Comparison of ENCODE assay signal across 2 cellular contexts in the genomic region with DNA sequence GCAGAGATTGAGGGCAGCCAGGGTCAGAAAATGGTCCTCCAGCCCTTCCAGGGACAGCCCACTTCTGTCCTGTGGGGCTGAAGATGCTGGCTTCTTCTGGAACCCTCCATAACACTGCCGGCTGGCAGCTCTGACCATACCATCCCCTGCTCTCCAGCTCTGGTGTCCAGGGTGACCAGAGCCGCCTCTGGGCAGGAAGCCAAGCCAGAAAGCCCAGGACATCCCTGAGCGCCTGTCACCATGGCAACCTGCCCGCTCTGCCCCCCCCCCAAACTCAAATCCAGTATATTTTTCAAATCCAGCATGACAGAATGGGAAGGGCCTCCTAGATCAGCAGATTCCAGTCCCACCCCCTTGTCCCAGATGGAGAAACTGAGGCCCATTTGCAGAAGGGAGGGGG.
TF ChIP-seq lines count a peak whose summit lies in the region.

No MANE protein-coding gene starts in this region.

TF ChIP-seq in WTC11, 78 proteins besides CTCF, POLR2A, EP300 and RAD21:
- TF ChIP-seq ELF4 (CRISPR knock-in tag; IDR thresholded peaks at IDR 0.05; ENCODE audit: low read depth) = no peak
- TF ChIP-seq, protein P1, sequence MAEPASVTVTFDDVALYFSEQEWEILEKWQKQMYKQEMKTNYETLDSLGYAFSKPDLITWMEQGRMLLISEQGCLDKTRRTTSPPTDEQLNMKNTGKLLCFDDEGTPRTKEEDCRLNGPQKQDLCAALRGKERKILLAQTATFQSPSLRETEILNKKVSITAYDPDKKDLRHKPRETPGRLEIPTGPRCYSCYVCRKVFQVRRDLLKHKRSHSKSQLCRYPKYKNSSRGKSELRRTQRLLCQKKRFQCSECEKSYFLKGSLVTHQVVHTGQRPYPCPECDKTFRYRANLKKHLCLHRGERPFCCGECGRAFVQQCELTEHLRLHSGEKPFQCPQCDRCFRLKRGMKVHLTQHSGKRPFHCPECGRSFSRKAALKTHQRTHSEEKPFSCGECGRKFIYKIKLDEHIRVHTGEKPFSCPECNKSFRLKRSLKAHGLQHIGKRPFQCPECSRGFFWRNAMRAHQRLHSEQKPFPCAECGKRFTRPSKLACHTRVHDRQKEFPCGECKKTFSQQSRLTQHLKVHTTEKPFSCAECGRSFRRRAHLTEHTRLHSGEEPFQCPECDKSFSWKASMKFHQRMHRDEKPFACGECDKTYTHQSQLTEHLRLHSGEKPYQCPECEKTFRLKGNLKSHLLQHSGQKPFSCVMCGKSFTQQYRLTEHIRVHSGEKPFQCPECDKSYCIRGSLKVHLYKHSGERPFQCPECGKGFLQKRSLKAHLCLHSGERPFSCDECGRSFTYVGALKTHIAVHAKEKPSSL (CRISPR knock-in tag; conservative IDR thresholded peaks at IDR 0.05) = no peak
- TF ChIP-seq NFATC4 (CRISPR knock-in tag; IDR thresholded peaks at IDR 0.05) = no peak
- TF ChIP-seq, protein P2, sequence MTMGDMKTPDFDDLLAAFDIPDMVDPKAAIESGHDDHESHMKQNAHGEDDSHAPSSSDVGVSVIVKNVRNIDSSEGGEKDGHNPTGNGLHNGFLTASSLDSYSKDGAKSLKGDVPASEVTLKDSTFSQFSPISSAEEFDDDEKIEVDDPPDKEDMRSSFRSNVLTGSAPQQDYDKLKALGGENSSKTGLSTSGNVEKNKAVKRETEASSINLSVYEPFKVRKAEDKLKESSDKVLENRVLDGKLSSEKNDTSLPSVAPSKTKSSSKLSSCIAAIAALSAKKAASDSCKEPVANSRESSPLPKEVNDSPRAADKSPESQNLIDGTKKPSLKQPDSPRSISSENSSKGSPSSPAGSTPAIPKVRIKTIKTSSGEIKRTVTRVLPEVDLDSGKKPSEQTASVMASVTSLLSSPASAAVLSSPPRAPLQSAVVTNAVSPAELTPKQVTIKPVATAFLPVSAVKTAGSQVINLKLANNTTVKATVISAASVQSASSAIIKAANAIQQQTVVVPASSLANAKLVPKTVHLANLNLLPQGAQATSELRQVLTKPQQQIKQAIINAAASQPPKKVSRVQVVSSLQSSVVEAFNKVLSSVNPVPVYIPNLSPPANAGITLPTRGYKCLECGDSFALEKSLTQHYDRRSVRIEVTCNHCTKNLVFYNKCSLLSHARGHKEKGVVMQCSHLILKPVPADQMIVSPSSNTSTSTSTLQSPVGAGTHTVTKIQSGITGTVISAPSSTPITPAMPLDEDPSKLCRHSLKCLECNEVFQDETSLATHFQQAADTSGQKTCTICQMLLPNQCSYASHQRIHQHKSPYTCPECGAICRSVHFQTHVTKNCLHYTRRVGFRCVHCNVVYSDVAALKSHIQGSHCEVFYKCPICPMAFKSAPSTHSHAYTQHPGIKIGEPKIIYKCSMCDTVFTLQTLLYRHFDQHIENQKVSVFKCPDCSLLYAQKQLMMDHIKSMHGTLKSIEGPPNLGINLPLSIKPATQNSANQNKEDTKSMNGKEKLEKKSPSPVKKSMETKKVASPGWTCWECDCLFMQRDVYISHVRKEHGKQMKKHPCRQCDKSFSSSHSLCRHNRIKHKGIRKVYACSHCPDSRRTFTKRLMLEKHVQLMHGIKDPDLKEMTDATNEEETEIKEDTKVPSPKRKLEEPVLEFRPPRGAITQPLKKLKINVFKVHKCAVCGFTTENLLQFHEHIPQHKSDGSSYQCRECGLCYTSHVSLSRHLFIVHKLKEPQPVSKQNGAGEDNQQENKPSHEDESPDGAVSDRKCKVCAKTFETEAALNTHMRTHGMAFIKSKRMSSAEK (CRISPR knock-in tag; IDR thresholded peaks at IDR 0.05; ENCODE audit: borderline replicate concordance) = no peak
- TF ChIP-seq NFYB (CRISPR knock-in tag; conservative IDR thresholded peaks at IDR 0.05; ENCODE audit: low read depth) = no peak
- TF ChIP-seq, protein P3, sequence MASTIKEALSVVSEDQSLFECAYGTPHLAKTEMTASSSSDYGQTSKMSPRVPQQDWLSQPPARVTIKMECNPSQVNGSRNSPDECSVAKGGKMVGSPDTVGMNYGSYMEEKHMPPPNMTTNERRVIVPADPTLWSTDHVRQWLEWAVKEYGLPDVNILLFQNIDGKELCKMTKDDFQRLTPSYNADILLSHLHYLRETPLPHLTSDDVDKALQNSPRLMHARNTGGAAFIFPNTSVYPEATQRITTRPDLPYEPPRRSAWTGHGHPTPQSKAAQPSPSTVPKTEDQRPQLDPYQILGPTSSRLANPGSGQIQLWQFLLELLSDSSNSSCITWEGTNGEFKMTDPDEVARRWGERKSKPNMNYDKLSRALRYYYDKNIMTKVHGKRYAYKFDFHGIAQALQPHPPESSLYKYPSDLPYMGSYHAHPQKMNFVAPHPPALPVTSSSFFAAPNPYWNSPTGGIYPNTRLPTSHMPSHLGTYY (CRISPR knock-in tag; IDR thresholded peaks at IDR 0.05) = no peak
- TF ChIP-seq RELA (CRISPR knock-in tag; IDR thresholded peaks at IDR 0.05; ENCODE audit: borderline replicate concordance) = no peak
- TF ChIP-seq, protein P4, sequence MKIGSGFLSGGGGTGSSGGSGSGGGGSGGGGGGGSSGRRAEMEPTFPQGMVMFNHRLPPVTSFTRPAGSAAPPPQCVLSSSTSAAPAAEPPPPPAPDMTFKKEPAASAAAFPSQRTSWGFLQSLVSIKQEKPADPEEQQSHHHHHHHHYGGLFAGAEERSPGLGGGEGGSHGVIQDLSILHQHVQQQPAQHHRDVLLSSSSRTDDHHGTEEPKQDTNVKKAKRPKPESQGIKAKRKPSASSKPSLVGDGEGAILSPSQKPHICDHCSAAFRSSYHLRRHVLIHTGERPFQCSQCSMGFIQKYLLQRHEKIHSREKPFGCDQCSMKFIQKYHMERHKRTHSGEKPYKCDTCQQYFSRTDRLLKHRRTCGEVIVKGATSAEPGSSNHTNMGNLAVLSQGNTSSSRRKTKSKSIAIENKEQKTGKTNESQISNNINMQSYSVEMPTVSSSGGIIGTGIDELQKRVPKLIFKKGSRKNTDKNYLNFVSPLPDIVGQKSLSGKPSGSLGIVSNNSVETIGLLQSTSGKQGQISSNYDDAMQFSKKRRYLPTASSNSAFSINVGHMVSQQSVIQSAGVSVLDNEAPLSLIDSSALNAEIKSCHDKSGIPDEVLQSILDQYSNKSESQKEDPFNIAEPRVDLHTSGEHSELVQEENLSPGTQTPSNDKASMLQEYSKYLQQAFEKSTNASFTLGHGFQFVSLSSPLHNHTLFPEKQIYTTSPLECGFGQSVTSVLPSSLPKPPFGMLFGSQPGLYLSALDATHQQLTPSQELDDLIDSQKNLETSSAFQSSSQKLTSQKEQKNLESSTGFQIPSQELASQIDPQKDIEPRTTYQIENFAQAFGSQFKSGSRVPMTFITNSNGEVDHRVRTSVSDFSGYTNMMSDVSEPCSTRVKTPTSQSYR (CRISPR knock-in tag; IDR thresholded peaks at IDR 0.05) = no peak
- no peak for TF ChIP-seq JUN (CRISPR knock-in tag; IDR thresholded peaks at IDR 0.05)
- TF ChIP-seq NFE2L1 (CRISPR knock-in tag; IDR thresholded peaks at IDR 0.05) = no peak

TF ChIP-seq in HepG2, 621 proteins besides CTCF, POLR2A, EP300 and RAD21:
- no peak for TF ChIP-seq HOXD1 (CRISPR knock-in tag; IDR thresholded peaks at IDR 0.05)
